ENCODE assay signal across 8 cellular contexts in the genomic region with DNA sequence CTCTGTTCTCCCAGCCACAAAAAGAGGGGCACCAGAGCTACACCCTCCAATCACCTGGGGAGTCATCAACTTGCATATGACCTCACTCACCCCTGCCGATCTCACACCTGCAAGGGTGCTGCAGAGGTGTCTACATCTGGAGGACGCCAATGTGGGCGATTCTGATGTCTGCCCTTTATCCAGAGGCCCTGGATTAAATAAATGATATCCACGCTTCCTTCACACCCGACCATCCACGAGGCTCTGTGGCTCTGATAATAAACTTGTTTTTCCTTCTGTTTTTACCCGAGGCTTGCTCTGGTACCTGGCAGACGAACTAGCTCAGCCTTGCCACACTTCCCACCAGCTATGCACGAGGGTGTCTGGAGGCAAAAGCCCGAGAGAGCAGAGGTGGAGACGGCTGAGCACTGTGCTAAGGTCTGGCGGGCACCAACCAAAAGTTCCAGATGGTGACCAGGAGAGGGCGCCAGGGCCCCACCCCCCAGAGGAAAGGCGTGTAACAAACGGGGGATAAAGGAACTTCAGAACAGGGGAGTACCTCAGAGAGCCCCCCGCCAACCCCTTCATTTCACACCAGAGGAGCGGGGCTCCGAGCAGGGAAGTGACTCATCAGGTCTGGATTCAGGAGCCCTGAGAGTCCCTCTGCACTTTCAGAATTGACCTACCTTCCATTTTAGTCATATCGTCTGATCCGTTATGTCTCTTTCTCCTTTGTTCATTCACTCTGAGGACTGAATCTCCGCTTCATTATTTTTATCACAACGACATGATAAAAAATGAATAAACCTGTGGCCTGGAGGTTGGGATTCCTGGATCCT. TPM values are rescaled to one million over a fixed set of nuclear protein-coding genes. Genes with fewer than 3 reads are reported as not detected.
DNase-seq lines count a peak whose midpoint lies in the region; ATAC-seq and TF ChIP-seq lines count a peak whose summit lies in the region.

No MANE protein-coding gene starts in this region.

- no peaks in the 10 kb centered on the region for H3K36me3 Mint-ChIP-seq in activated CD4-positive, alpha-beta T cell treated with anti-CD3 and anti-CD28 coated beads for 36 hours (ENCODE audit: low read depth)

- peak; percentile 79 for TF ChIP-seq CTCF in GM10248 (IDR thresholded peaks at IDR 0.05; ENCODE audit: control extremely low read depth, extremely low read depth, low read depth, missing control alignments)
- TF ChIP-seq CTCF in transverse colon (IDR thresholded peaks at IDR 0.05) = peak; percentile 53 to 73 (median 57)

- in situ Hi-C loops in transverse colon (cut with MboI; ENCODE audit: low pct_ligation_motif_present in 1 of 4, low pct_unique_long_range_greater_than_20kb in 1 of 4, low sequenced_read_pairs in 3 of 4) = no loop called here

- H3K36me3 ChIP-seq in transverse colon = no peaks in the 10 kb centered on the region

- no peaks in the 10 kb centered on the region for H3K4me1 ChIP-seq in transverse colon

- WGBS in transverse colon (ENCODE audit: low coverage in 1 of 2), 2 donors = 32 to 50% methylated on average over 4 to 22 of the region's 22 CpGs

- no peak overlapping the region for H3K4me3 Mint-ChIP-seq in activated CD4-positive, alpha-beta T cell treated with anti-CD3 and anti-CD28 coated beads for 36 hours

- H3K4me1 Mint-ChIP-seq in activated CD4-positive, alpha-beta T cell treated with anti-CD3 and anti-CD28 coated beads for 36 hours = peaks cover 2% of the 10 kb centered on the region

- peak; percentile 71 for DNase-seq in GM10248 (ENCODE audit: extremely low spot score)
- peak; percentile 25 for DNase-seq in HCEC 1CT
- peak; percentile 63 for DNase-seq in NCI-H1105 (lab: John Stamatoyannopoulos, UW)
- DNase-seq in activated CD4-positive, alpha-beta T cell treated with anti-CD3 and anti-CD28 coated beads for 36 hours = peak; percentile 77
- peak; percentile 75 for DNase-seq in ecto neural progenitor cell (ENCODE audit: low spot score)
- DNase-seq in midbrain (lab: John Stamatoyannopoulos, UW) = peak; percentile 18
- DNase-seq in transverse colon = peak; percentile 26
- DNase-seq in cerebellar nuclear complex (lab: John Stamatoyannopoulos, UW) = no peak

- intact Hi-C loops in activated CD4-positive, alpha-beta T cell treated with anti-CD3 and anti-CD28 coated beads for 36 hours (cut with DNase I, micrococcal nuclease) = loop anchor here (1.0 kb wide), 2 partner anchors 66 to 70 kb away; no protein-coding TSS in a partner anchor
- intact Hi-C loops in transverse colon (cut with DNase I; ENCODE audit: low total_unique reads) = no loop called here

- H3K27me3 Mint-ChIP-seq in activated CD4-positive, alpha-beta T cell treated with anti-CD3 and anti-CD28 coated beads for 36 hours = peaks cover 7% of the 10 kb centered on the region

- H3K27ac ChIP-seq in transverse colon = no peak overlapping the region

- TF ChIP-seq POLR2A in transverse colon (IDR thresholded peaks at IDR 0.05) = no peak

- CTCF ChIA-PET in GM10248 (lab: Yijun Ruan, JAX) = interaction anchor here (0.6 to 13.3 kb wide), 12 partner anchors 9 to 163 kb away, joined by 3 to 250 read pairs (median 4); a partner anchor contains a TSS
- CTCF ChIA-PET in activated CD4-positive, alpha-beta T cell treated with anti-CD3 and anti-CD28 coated beads for 36 hours (lab: Charles Lee) = interaction anchor here (0.6 to 7.3 kb wide), 14 partner anchors 10 to 1870 kb away, joined by 3 to 126 read pairs (median 3); a partner anchor contains a TSS

- H3K9me3 ChIP-seq in transverse colon = no peaks in the 10 kb centered on the region

- no peak for TF ChIP-seq EP300 in transverse colon (IDR thresholded peaks at IDR 0.05; ENCODE audit: low read depth)

- H3K27me3 ChIP-seq in transverse colon = no peaks in the 10 kb centered on the region

- no peaks in the 10 kb centered on the region for H3K9me3 Mint-ChIP-seq in activated CD4-positive, alpha-beta T cell treated with anti-CD3 and anti-CD28 coated beads for 36 hours (ENCODE audit: low read depth)

- no peak overlapping the region for H3K4me3 ChIP-seq in transverse colon

- POLR2A ChIA-PET in GM10248 (lab: Yijun Ruan, JAX) = no interaction called here
- POLR2A ChIA-PET in activated CD4-positive, alpha-beta T cell treated with anti-CD3 and anti-CD28 coated beads for 36 hours (lab: Charles Lee) = no interaction called here

- ATAC-seq in activated CD4-positive, alpha-beta T cell treated with anti-CD3 and anti-CD28 coated beads for 36 hours = peak; percentile 91

- no peak overlapping the region for H3K27ac Mint-ChIP-seq in activated CD4-positive, alpha-beta T cell treated with anti-CD3 and anti-CD28 coated beads for 36 hours

RNA-seq across cellular contexts. Expression of a gene that starts 13.5 kb away (rescaled TPM):
- total RNA-seq in activated CD4-positive, alpha-beta T cell treated with anti-CD3 and anti-CD28 coated beads for 36 hours = not detected
- total RNA-seq in transverse colon = 1 to 10 TPM in 1 of 4 donors, under 1 TPM in 3; 0.20 to 1.1 (median 0.58) TPM

Comparison
In these comparisons a context has a peak if more than half of its experiments do, and no peak if none do; other contexts are left out.
1. DNase-seq: peak in GM10248 (single experiment), HCEC 1CT (single experiment), NCI-H1105 (single experiment), activated CD4-positive, alpha-beta T cell treated with anti-CD3 and anti-CD28 coated beads for 36 hours (single experiment), ecto neural progenitor cell (single experiment), midbrain (single experiment) and transverse colon (single experiment); none in cerebellar nuclear complex (0 of 2).